1 cellular context compared by ENCODE assay signal in the genomic region with DNA sequence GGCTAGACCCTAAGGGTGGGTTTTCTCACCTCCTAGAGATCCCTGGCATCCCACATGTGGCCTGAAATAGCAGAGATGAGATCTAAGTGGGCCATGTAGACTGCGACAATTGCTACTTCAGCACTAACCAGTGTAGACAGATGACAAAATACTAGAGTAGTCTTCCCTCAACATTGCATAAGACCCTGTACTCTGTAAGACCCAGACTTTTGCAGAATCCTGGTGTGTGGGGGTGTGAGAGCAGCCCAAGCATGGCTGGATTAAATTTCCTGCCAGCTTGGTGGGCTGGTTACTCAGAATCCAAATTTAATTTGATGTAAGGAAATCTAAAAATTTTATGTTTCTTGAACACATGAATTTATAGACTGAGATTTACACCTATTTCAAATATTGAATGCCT.
TF ChIP-seq lines count a peak whose summit lies in the region.

No MANE protein-coding gene starts in this region.

TF ChIP-seq in GM23338, 12 proteins besides CTCF, POLR2A, EP300 and RAD21 (continued from another document):
- TF ChIP-seq, protein P1, sequence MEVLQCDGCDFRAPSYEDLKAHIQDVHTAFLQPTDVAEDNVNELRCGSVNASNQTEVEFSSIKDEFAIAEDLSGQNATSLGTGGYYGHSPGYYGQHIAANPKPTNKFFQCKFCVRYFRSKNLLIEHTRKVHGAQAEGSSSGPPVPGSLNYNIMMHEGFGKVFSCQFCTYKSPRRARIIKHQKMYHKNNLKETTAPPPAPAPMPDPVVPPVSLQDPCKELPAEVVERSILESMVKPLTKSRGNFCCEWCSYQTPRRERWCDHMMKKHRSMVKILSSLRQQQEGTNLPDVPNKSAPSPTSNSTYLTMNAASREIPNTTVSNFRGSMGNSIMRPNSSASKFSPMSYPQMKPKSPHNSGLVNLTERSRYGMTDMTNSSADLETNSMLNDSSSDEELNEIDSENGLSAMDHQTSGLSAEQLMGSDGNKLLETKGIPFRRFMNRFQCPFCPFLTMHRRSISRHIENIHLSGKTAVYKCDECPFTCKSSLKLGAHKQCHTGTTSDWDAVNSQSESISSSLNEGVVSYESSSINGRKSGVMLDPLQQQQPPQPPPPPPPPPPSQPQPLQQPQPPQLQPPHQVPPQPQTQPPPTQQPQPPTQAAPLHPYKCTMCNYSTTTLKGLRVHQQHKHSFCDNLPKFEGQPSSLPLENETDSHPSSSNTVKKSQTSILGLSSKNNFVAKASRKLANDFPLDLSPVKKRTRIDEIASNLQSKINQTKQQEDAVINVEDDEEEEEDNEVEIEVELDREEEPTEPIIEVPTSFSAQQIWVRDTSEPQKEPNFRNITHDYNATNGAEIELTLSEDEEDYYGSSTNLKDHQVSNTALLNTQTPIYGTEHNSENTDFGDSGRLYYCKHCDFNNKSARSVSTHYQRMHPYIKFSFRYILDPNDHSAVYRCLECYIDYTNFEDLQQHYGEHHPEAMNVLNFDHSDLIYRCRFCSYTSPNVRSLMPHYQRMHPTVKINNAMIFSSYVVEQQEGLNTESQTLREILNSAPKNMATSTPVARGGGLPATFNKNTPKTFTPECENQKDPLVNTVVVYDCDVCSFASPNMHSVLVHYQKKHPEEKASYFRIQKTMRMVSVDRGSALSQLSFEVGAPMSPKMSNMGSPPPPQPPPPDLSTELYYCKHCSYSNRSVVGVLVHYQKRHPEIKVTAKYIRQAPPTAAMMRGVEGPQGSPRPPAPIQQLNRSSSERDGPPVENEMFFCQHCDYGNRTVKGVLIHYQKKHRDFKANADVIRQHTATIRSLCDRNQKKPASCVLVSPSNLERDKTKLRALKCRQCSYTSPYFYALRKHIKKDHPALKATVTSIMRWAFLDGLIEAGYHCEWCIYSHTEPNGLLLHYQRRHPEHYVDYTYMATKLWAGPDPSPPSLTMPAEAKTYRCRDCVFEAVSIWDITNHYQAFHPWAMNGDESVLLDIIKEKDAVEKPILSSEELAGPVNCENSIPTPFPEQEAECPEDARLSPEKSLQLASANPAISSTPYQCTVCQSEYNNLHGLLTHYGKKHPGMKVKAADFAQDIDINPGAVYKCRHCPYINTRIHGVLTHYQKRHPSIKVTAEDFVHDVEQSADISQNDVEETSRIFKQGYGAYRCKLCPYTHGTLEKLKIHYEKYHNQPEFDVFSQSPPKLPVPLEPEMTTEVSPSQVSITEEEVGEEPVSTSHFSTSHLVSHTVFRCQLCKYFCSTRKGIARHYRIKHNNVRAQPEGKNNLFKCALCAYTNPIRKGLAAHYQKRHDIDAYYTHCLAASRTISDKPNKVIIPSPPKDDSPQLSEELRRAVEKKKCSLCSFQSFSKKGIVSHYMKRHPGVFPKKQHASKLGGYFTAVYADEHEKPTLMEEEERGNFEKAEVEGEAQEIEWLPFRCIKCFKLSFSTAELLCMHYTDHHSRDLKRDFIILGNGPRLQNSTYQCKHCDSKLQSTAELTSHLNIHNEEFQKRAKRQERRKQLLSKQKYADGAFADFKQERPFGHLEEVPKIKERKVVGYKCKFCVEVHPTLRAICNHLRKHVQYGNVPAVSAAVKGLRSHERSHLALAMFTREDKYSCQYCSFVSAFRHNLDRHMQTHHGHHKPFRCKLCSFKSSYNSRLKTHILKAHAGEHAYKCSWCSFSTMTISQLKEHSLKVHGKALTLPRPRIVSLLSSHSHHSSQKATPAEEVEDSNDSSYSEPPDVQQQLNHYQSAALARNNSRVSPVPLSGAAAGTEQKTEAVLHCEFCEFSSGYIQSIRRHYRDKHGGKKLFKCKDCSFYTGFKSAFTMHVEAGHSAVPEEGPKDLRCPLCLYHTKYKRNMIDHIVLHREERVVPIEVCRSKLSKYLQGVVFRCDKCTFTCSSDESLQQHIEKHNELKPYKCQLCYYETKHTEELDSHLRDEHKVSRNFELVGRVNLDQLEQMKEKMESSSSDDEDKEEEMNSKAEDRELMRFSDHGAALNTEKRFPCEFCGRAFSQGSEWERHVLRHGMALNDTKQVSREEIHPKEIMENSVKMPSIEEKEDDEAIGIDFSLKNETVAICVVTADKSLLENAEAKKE (CRISPR knock-in tag; IDR thresholded peaks at IDR 0.05): no peak
- TF ChIP-seq JUNB (IDR thresholded peaks at IDR 0.05; ENCODE audit: unreplicated experiment) (no peak), NANOG (IDR thresholded peaks at IDR 0.05; ENCODE audit: borderline replicate concordance) (no peak)
